In the genomic region with DNA sequence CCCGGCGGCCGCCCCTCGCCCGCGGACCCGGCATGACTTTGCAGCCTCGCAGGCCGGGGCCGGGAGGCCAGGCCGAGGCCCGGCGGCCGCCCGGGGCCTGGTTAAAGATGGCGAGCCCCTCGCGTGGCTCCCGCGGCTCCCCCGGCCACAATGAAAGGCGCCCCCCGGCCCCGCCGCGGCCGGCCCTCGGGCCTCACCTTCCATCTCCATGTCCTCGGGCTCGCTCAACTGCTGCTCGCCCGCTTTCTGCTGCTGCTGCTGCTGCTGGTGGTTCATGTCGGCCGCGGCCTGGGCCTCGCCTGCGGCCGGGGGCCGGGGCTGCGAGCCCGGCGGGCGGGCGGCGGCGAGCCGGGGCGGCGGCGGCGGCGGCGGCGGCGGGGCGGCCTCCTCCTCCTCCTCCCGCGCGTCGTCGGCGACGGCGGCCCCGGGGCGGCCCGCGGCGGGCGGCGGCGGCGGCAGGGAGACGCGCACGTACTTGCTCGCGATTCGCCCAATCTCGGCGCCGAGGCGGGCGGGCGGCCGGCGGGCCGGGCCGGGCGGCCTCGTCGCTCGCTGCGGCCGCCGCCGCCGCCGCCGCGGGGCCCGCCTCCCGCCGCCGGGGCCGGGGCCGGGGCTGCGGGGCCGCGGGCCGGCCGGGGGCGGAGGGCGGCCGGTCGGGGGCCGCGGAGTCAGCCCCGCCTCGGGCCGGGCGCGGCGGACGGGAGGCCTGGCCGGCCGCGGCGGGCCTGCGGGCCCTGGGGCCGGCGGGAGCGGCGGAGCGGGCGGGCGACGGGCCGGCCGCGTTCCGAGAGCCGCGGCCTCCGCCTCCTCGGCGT, we compare ENCODE assay signal across 8 cellular contexts.
DNase-seq lines count a peak whose midpoint lies in the region; ATAC-seq and TF ChIP-seq lines count a peak whose summit lies in the region.

No MANE protein-coding gene starts in this region.

- CTCF ChIA-PET in GM10248 (lab: Yijun Ruan, JAX): interaction anchor here (1.1 kb wide), 1 partner anchor 46 kb away, joined by 3 read pairs; no protein-coding TSS in a partner anchor

- peak; percentile 9 for ATAC-seq in GM18498 (IDR thresholded peaks at IDR 0.05; ENCODE audit: unreplicated experiment)
- peak; percentile 7 for ATAC-seq in HG03045 (IDR thresholded peaks at IDR 0.05; ENCODE audit: unreplicated experiment)
- ATAC-seq in stimulated activated naive B cell treated with anti-CD40 and anti-IgM and Interleukin-4, amounts not matched to agents 10 μg/mL and 1 μg/mL and 100 μg/mL, for 72 hours (replicated peaks): peak in 1 of 2 donors; percentile 1

- no peak for TF ChIP-seq CTCF in GM10248 (IDR thresholded peaks at IDR 0.05; ENCODE audit: control extremely low read depth, extremely low read depth, low read depth, missing control alignments)

- peaks cover 14% of the 10 kb centered on the region in 2 donors for H3K36me3 Mint-ChIP-seq in stimulated activated naive B cell treated with anti-CD40 and anti-IgM and Interleukin-4, amounts not matched to agents 10 μg/mL and 1 μg/mL and 100 μg/mL, for 72 hours

- DNase-seq in activated T-helper 9 cell treated with anti-CD3 and anti-CD28 coated beads, Interleukin-2, amount 50 U/mL, for 16 hours (ENCODE audit: low read depth): peak; percentile 8
- no peak for DNase-seq in stimulated activated naive B cell treated with anti-CD40 and anti-IgM and Interleukin-4, amounts not matched to agents 10 μg/mL and 1 μg/mL and 100 μg/mL, for 72 hours
- DNase-seq in NCI-H2081 (lab: John Stamatoyannopoulos, UW) (no peak), GM10248 (ENCODE audit: extremely low spot score) (no peak)
- no peak for DNase-seq in stimulated activated CD4-positive, alpha-beta T cell treated with anti-CD3 and anti-CD28 coated beads, Interleukin-1b, Interleukin-23, amount 100 ng/mL, for 48 hours

- peaks cover 36% of the 10 kb centered on the region for H3K4me1 ChIP-seq in iPS-15b (ENCODE audit: control insufficient read depth, insufficient read depth, low read length)

- no peaks in the 10 kb centered on the region for H3K36me3 ChIP-seq in iPS-15b (ENCODE audit: control insufficient read depth, insufficient read depth, low read length)

- peak overlapping the region; percentile 69 to 89 for H3K4me3 Mint-ChIP-seq in stimulated activated naive B cell treated with anti-CD40 and anti-IgM and Interleukin-4, amounts not matched to agents 10 μg/mL and 1 μg/mL and 100 μg/mL, for 72 hours

- no peaks in the 10 kb centered on the region for H3K9me3 Mint-ChIP-seq in stimulated activated naive B cell treated with anti-CD40 and anti-IgM and Interleukin-4, amounts not matched to agents 10 μg/mL and 1 μg/mL and 100 μg/mL, for 72 hours

- peak overlapping the region; percentile 81 for H3K27ac Mint-ChIP-seq in stimulated activated naive B cell treated with anti-CD40 and anti-IgM and Interleukin-4, amounts not matched to agents 10 μg/mL and 1 μg/mL and 100 μg/mL, for 72 hours

- H3K4me3 ChIP-seq in iPS-15b (ENCODE audit: low read depth, low read length): peak overlapping the region; percentile 95

- H3K9ac ChIP-seq in iPS-15b (ENCODE audit: low read depth, low read length): no peak overlapping the region

- no peaks in the 10 kb centered on the region for H3K9me3 ChIP-seq in iPS-15b (ENCODE audit: control insufficient read depth, insufficient read depth, low read length)

- peaks cover 47 to 64% of the 10 kb centered on the region in 2 donors for H3K4me1 Mint-ChIP-seq in stimulated activated naive B cell treated with anti-CD40 and anti-IgM and Interleukin-4, amounts not matched to agents 10 μg/mL and 1 μg/mL and 100 μg/mL, for 72 hours

- POLR2A ChIA-PET in GM10248 (lab: Yijun Ruan, JAX): interaction anchor here (0.6 to 1.5 kb wide), 2 partner anchors 7 to 128 kb away, joined by 4 to 5 read pairs; a partner anchor contains a TSS

- H3K27me3 Mint-ChIP-seq in stimulated activated naive B cell treated with anti-CD40 and anti-IgM and Interleukin-4, amounts not matched to agents 10 μg/mL and 1 μg/mL and 100 μg/mL, for 72 hours: no peaks in the 10 kb centered on the region

- H3K27me3 ChIP-seq in iPS-15b (ENCODE audit: control insufficient read depth, insufficient read depth, low read length): no peaks in the 10 kb centered on the region
